Comparison of ENCODE assay signal across 2 cellular contexts in genomic region chr6:155314773-155315515, GRCh38.
TF ChIP-seq lines count a peak whose summit lies in the region.

No MANE protein-coding gene starts in this region.

TF ChIP-seq in HEK293, 187 proteins besides CTCF, POLR2A, EP300 and RAD21 (continued from another document and continues in another):
- TF ChIP-seq, protein P1, sequence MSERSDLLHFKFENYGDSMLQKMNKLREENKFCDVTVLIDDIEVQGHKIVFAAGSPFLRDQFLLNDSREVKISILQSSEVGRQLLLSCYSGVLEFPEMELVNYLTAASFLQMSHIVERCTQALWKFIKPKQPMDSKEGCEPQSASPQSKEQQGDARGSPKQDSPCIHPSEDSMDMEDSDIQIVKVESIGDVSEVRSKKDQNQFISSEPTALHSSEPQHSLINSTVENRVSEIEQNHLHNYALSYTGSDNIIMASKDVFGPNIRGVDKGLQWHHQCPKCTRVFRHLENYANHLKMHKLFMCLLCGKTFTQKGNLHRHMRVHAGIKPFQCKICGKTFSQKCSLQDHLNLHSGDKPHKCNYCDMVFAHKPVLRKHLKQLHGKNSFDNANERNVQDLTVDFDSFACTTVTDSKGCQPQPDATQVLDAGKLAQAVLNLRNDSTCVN (tag by site-specific recombination; optimal IDR thresholded peaks at IDR 0.05): no peak
- TF ChIP-seq, protein P2, sequence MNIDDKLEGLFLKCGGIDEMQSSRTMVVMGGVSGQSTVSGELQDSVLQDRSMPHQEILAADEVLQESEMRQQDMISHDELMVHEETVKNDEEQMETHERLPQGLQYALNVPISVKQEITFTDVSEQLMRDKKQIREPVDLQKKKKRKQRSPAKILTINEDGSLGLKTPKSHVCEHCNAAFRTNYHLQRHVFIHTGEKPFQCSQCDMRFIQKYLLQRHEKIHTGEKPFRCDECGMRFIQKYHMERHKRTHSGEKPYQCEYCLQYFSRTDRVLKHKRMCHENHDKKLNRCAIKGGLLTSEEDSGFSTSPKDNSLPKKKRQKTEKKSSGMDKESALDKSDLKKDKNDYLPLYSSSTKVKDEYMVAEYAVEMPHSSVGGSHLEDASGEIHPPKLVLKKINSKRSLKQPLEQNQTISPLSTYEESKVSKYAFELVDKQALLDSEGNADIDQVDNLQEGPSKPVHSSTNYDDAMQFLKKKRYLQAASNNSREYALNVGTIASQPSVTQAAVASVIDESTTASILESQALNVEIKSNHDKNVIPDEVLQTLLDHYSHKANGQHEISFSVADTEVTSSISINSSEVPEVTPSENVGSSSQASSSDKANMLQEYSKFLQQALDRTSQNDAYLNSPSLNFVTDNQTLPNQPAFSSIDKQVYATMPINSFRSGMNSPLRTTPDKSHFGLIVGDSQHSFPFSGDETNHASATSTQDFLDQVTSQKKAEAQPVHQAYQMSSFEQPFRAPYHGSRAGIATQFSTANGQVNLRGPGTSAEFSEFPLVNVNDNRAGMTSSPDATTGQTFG (tag by site-specific recombination; IDR thresholded peaks at IDR 0.05; ENCODE audit: borderline replicate concordance): no peak
- no peak for TF ChIP-seq ZNF398 (tag by site-specific recombination; IDR thresholded peaks at IDR 0.05)
- TF ChIP-seq WT1 (tag by site-specific recombination; IDR thresholded peaks at IDR 0.05): peak; percentile 34; the same call in 1 of the 2 replicates
- TF ChIP-seq ZNF677 (tag by site-specific recombination; IDR thresholded peaks at IDR 0.05): no peak
- TF ChIP-seq HOXD13 (CRISPR knock-in tag; IDR thresholded peaks at IDR 0.05; ENCODE audit: borderline replicate concordance): no peak
- no peak for TF ChIP-seq ZNF138 (tag by site-specific recombination; IDR thresholded peaks at IDR 0.05; ENCODE audit: borderline replicate concordance)
- no peak for TF ChIP-seq ZNF623 (tag by site-specific recombination; IDR thresholded peaks at IDR 0.05)
- TF ChIP-seq ZSCAN30 (tag by site-specific recombination; IDR thresholded peaks at IDR 0.05): peak; percentile 87
- no peak for TF ChIP-seq ZNF473 (tag by site-specific recombination; IDR thresholded peaks at IDR 0.05)
- TF ChIP-seq TRIM28 (IDR thresholded peaks at IDR 0.05; ENCODE audit: borderline replicate concordance, low read length): peak; percentile 83
- no peak for TF ChIP-seq ZNF223 (tag by site-specific recombination; IDR thresholded peaks at IDR 0.05)
- TF ChIP-seq ZFP69B (tag by site-specific recombination; IDR thresholded peaks at IDR 0.05): peak; percentile 57; the same call in 1 of the 2 replicates
- peak; percentile 66 for TF ChIP-seq ZNF629 (tag by site-specific recombination; IDR thresholded peaks at IDR 0.05)
- no peak for TF ChIP-seq ZNF549 (tag by site-specific recombination; IDR thresholded peaks at IDR 0.05)
- peak; percentile 24; the same call in 1 of the 2 replicates for TF ChIP-seq KLF7 (tag by site-specific recombination; IDR thresholded peaks at IDR 0.05; ENCODE audit: borderline replicate concordance)
- TF ChIP-seq, protein P3, sequence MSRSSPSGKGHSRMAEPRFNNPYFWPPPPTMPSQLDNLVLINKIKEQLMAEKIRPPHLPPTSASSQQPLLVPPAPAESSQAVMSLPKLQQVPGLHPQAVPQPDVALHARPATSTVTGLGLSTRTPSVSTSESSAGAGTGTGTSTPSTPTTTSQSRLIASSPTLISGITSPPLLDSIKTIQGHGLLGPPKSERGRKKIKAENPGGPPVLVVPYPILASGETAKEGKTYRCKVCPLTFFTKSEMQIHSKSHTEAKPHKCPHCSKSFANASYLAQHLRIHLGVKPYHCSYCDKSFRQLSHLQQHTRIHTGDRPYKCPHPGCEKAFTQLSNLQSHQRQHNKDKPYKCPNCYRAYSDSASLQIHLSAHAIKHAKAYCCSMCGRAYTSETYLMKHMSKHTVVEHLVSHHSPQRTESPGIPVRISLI (tag by site-specific recombination; IDR thresholded peaks at IDR 0.05): peak; percentile 25; the same call in 1 of the 2 replicates
- no peak for TF ChIP-seq ZNF571 (tag by site-specific recombination; IDR thresholded peaks at IDR 0.05)
- no peak for TF ChIP-seq ZNF785 (tag by site-specific recombination; IDR thresholded peaks at IDR 0.05)
- TF ChIP-seq ZNF16 (tag by site-specific recombination; IDR thresholded peaks at IDR 0.05; ENCODE audit: low read depth): no peak
- no peak for TF ChIP-seq MEIS1 (CRISPR knock-in tag; IDR thresholded peaks at IDR 0.05; ENCODE audit: borderline replicate concordance)
- no peak for TF ChIP-seq ZNF701 (tag by site-specific recombination; IDR thresholded peaks at IDR 0.05)
- 0 out of 2 replicates have a peak, but pooled peaks have one; percentile 81 for TF ChIP-seq KLF8 (tag by site-specific recombination; IDR thresholded peaks at IDR 0.05)
- no peak for TF ChIP-seq ZNF514 (tag by site-specific recombination; IDR thresholded peaks at IDR 0.05)
- peak; percentile 45 for TF ChIP-seq ZNF394 (tag by site-specific recombination; IDR thresholded peaks at IDR 0.05; ENCODE audit: borderline replicate concordance)
- no peak for TF ChIP-seq SP2 (tag by site-specific recombination; IDR thresholded peaks at IDR 0.05)
- no peak for TF ChIP-seq ZNF830 (tag by site-specific recombination; IDR thresholded peaks at IDR 0.05; ENCODE audit: low read depth)
- TF ChIP-seq ZNF747 (tag by site-specific recombination; IDR thresholded peaks at IDR 0.05): no peak
- 0 out of 2 replicates have a peak, but pooled peaks have one; percentile 4 for TF ChIP-seq ZNF768 (tag by site-specific recombination; IDR thresholded peaks at IDR 0.05)
- TF ChIP-seq ZNF10 (tag by site-specific recombination; IDR thresholded peaks at IDR 0.05): peak; percentile 13; the same call in 1 of the 2 replicates

TF ChIP-seq in K562, 482 proteins besides CTCF, POLR2A, EP300 and RAD21 (continued from another document and continues in another):
- TF ChIP-seq ZNF639 (CRISPR knock-in tag; conservative IDR thresholded peaks at IDR 0.05 in 1 of 2, IDR thresholded peaks at IDR 0.05 in 1 of 2) (0 out of 4 replicates have a peak, but pooled peaks of 1 of the 2 experiments have one; percentile 41), TOE1 (IDR thresholded peaks at IDR 0.05; ENCODE audit: borderline replicate concordance) (peak; percentile 59; the same call in 1 of the 2 replicates), TOE1 (CRISPR knock-in tag; IDR thresholded peaks at IDR 0.05; ENCODE audit: borderline replicate concordance, low read depth) (no peak), ADNP (tag; IDR thresholded peaks at IDR 0.05) (peak; percentile 99), ZNF518B (CRISPR knock-in tag; IDR thresholded peaks at IDR 0.05) (no peak), MLLT1 (IDR thresholded peaks at IDR 0.05) (0 out of 4 replicates have a peak, but pooled peaks of 1 of the 2 experiments have one; percentile 17), NR2C1 (IDR thresholded peaks at IDR 0.05) (peak; percentile 39; the same call in 1 of the 2 replicates), NR2C1 (tag; IDR thresholded peaks at IDR 0.05) (0 out of 2 replicates have a peak, but pooled peaks have one; percentile 30), EZH2 (IDR thresholded peaks at IDR 0.05; ENCODE audit: borderline replicate concordance, low read depth, low read length) (no peak), CBFA2T2 (conservative IDR thresholded peaks at IDR 0.05) (peak; percentile 57), NFIC (IDR thresholded peaks at IDR 0.05) (peak; percentile 15; the same call in 1 of the 2 replicates), NRF1 (conservative IDR thresholded peaks at IDR 0.05 in 1 of 2, IDR thresholded peaks at IDR 0.05 in 1 of 2) (no peak), XRCC5 (IDR thresholded peaks at IDR 0.05; ENCODE audit: low read depth, low read length) (no peak), ELF1 (tag; IDR thresholded peaks at IDR 0.05) (peak; percentile 86), ETS2 (tag; IDR thresholded peaks at IDR 0.05; ENCODE audit: borderline replicate concordance, poor library complexity, severe bottlenecking) (no peak)
- TF ChIP-seq, protein P4, sequence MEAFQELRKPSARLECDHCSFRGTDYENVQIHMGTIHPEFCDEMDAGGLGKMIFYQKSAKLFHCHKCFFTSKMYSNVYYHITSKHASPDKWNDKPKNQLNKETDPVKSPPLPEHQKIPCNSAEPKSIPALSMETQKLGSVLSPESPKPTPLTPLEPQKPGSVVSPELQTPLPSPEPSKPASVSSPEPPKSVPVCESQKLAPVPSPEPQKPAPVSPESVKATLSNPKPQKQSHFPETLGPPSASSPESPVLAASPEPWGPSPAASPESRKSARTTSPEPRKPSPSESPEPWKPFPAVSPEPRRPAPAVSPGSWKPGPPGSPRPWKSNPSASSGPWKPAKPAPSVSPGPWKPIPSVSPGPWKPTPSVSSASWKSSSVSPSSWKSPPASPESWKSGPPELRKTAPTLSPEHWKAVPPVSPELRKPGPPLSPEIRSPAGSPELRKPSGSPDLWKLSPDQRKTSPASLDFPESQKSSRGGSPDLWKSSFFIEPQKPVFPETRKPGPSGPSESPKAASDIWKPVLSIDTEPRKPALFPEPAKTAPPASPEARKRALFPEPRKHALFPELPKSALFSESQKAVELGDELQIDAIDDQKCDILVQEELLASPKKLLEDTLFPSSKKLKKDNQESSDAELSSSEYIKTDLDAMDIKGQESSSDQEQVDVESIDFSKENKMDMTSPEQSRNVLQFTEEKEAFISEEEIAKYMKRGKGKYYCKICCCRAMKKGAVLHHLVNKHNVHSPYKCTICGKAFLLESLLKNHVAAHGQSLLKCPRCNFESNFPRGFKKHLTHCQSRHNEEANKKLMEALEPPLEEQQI (IDR thresholded peaks at IDR 0.05): peak; percentile 45; the same call in 1 of the 2 replicates
